Comparison of ENCODE assay signal across 11 cellular contexts in genomic region chr2:135615404-135615803, GRCh38.
"Had no signal": no experiment of that assay in that cellular context is flagged by ENCODE, and none has a peak within 500 bp of the region (broad histone marks: within the 10 kb centered on the region; RNA-seq: fewer than 3 reads in every experiment).

No MANE protein-coding gene starts in this region.

- DNase-seq: activated CD4-positive, alpha-beta memory T cell treated with anti-CD3 and anti-CD28 coated beads for 36 hours; activated CD8-positive, alpha-beta memory T cell treated with anti-CD3 and anti-CD28 coated beads, Interleukin-2, amount 10 ng/mL, durations not matched to agents 7 days and 5 days; activated naive CD4-positive, alpha-beta T cell treated with anti-CD3 and anti-CD28 coated beads, Interleukin-2, amount 50 U/mL, for 16 hours; activated T-cell treated with anti-CD3 and anti-CD28 coated beads, Interleukin-2, amount 50 U/mL, for 1 hour; stimulated activated CD4-positive, alpha-beta T cell treated with anti-CD3 and anti-CD28 coated beads, Interleukin-1b, Interleukin-23, amount 100 ng/mL, for 48 hours; stimulated activated naive CD8-positive, alpha-beta T cell treated with anti-CD3 and anti-CD28 coated beads, Interleukin-15, amount 100 ng/mL, for 72 hours; T-helper 1 cell had no signal

- FAIRE-seq: frontal cortex had no signal

- ATAC-seq: activated CD8-positive, alpha-beta memory T cell treated with anti-CD3 and anti-CD28 coated beads, Interleukin-2, amount 10 ng/mL, durations not matched to agents 7 days and 5 days; natural killer cell treated with Interleukin-12 subunit alpha and Interleukin-12 subunit beta and Interleukin-15 and Interleukin-18, amount 100 ng/mL, for 72 hours; stimulated activated naive CD8-positive, alpha-beta T cell treated with anti-CD3 and anti-CD28 coated beads, Interleukin-15, amount 100 ng/mL, for 72 hours had no signal

- H3K27ac ChIP-seq: epithelial cell of prostate, VCaP had no signal
